8 cellular contexts compared by ENCODE assay signal in genomic region chr19:1811472-1811894, GRCh38. TPM values are rescaled to one million over a fixed set of nuclear protein-coding genes. Genes with fewer than 3 reads are reported as not detected.
DNase-seq lines count a peak whose midpoint lies in the region; ATAC-seq and TF ChIP-seq lines count a peak whose summit lies in the region.

No MANE protein-coding gene starts in this region.

- H3K27ac Mint-ChIP-seq in CD14-positive monocyte = peak overlapping the region in 6 of 7 donors; percentile 42 to 98 (median 70)

- H3K36me3 Mint-ChIP-seq in CD14-positive monocyte = peaks cover 13 to 33% of the 10 kb centered on the region in 2 donors

- H3K4me3 ChIP-seq in uterus = no peak overlapping the region

- intact Hi-C loops in CD14-positive monocyte (cut with micrococcal nuclease) (loop anchor here in 1 of 2 donors (5.0 kb wide), 1 partner anchor 244 kb away; the partner anchor contains the start of gene MEX3D), posterior vena cava (cut with DNase I) (no loop called here), uterus (cut with DNase I; ENCODE audit: low total_unique reads) (no loop called here)

- TF ChIP-seq POLR2A in uterus (IDR thresholded peaks at IDR 0.05) = no peak

- ATAC-seq in GM19455 (IDR thresholded peaks at IDR 0.05; ENCODE audit: unreplicated experiment) = no peak

- no peaks in the 10 kb centered on the region for H3K36me3 ChIP-seq in uterus

- no peak for TF ChIP-seq CTCF in CD14-positive monocyte (IDR thresholded peaks at IDR 0.05)
- TF ChIP-seq CTCF in uterus (IDR thresholded peaks at IDR 0.05) = no peak

- peak overlapping the region; percentile 76 to 97 for H3K4me3 Mint-ChIP-seq in CD14-positive monocyte

- H3K27me3 ChIP-seq in uterus = no peaks in the 10 kb centered on the region

- H3K9me3 Mint-ChIP-seq in CD14-positive monocyte = no peaks in the 10 kb centered on the region

- peaks cover 16% of the 10 kb centered on the region for H3K4me1 Mint-ChIP-seq in CD14-positive monocyte

- peaks cover 0 to 16% of the 10 kb centered on the region in 2 donors for H3K4me1 ChIP-seq in uterus

- H3K27me3 Mint-ChIP-seq in CD14-positive monocyte (ENCODE audit: low read depth in 3 of 3) = no peaks in the 10 kb centered on the region

- H3K9me3 ChIP-seq in uterus = no peaks in the 10 kb centered on the region

- DNase-seq in CD14-positive monocyte (ENCODE audit: low spot score) (peak; percentile 72), LHCN-M2 (ENCODE audit: low read depth) (peak; percentile 68), activated T-cell treated with anti-CD3 and anti-CD28 coated beads for 1 hour (ENCODE audit: low read depth) (peak; percentile 23), fibroblast of peridontal ligament (ENCODE audit: extremely low read depth) (peak; percentile 8), posterior vena cava (ENCODE audit: low spot score) (peak; percentile 88), uterus (peak; percentile 56 to 73), dedifferentiated amniotic fluid mesenchymal stem cell (ENCODE audit: extremely low spot score) (no peak)

- H3K27ac ChIP-seq in uterus = peak overlapping the region; percentile 74 to 77

RNA-seq across cellular contexts. Expression of gene ATP8B3, which starts 0.6 kb away (rescaled TPM):
- 1 to 10 TPM; 1.6 to 1.8 TPM for polyA plus RNA-seq in CD14-positive monocyte
- total RNA-seq in LHCN-M2 (2014; rRNA removed) = 4.9 and 6.5 TPM in 2 replicates
- polyA plus RNA-seq in LHCN-M2 (2012) = 4.6 TPM
- 1 to 10 TPM; 1.1 to 2.0 TPM for total RNA-seq in posterior vena cava
- 1 to 10 TPM in 3 of 4 donors, not detected in 1; 1.0 to 3.3 (median 1.7) TPM for total RNA-seq in uterus

RNA-seq across cellular contexts. Expression of gene REXO1, which starts 36.8 kb away (rescaled TPM):
- 1 to 10 TPM; 2.8 to 3.0 TPM for polyA plus RNA-seq in CD14-positive monocyte
- total RNA-seq in LHCN-M2 (2014; rRNA removed) (8.7 and 9.0 TPM in 2 replicates), posterior vena cava (10 to 100 TPM; 22.8 to 27.4 TPM), uterus (10 to 100 TPM in 2 of 4 donors, 1 to 10 TPM in 2; 1.5 to 67.4 (median 25.1) TPM)
- 15.1 TPM for polyA plus RNA-seq in LHCN-M2 (2012)

RNA-seq across cellular contexts. Expression of gene KLF16, which starts 51.9 kb away (rescaled TPM):
- under 1 TPM; 0.51 to 0.67 TPM for polyA plus RNA-seq in CD14-positive monocyte
- total RNA-seq in LHCN-M2 (2014; rRNA removed) (9.4 and 13.6 TPM in 2 replicates), posterior vena cava (10 to 100 TPM in 1 of 2 donors, 1 to 10 TPM in 1; 9.4 to 16.2 TPM), uterus (10 to 100 TPM in 1 of 4 donors, 1 to 10 TPM in 1, under 1 TPM in 1, not detected in 1; 0.26 to 17.7 (median 3.9) TPM)
- polyA plus RNA-seq in LHCN-M2 (2012) = 19.1 TPM

RNA-seq across cellular contexts. Expression of gene ONECUT3, which starts 58.2 kb away (rescaled TPM):
- polyA plus RNA-seq in CD14-positive monocyte = not detected
- 0.06 TPM in 1 of 2 replicates, not detected in the other for total RNA-seq in LHCN-M2 (2014; rRNA removed)
- polyA plus RNA-seq in LHCN-M2 (2012) = not detected
- total RNA-seq in posterior vena cava = not detected
- total RNA-seq in uterus = not detected
